1 cellular context compared by ENCODE assay signal in the genomic region with DNA sequence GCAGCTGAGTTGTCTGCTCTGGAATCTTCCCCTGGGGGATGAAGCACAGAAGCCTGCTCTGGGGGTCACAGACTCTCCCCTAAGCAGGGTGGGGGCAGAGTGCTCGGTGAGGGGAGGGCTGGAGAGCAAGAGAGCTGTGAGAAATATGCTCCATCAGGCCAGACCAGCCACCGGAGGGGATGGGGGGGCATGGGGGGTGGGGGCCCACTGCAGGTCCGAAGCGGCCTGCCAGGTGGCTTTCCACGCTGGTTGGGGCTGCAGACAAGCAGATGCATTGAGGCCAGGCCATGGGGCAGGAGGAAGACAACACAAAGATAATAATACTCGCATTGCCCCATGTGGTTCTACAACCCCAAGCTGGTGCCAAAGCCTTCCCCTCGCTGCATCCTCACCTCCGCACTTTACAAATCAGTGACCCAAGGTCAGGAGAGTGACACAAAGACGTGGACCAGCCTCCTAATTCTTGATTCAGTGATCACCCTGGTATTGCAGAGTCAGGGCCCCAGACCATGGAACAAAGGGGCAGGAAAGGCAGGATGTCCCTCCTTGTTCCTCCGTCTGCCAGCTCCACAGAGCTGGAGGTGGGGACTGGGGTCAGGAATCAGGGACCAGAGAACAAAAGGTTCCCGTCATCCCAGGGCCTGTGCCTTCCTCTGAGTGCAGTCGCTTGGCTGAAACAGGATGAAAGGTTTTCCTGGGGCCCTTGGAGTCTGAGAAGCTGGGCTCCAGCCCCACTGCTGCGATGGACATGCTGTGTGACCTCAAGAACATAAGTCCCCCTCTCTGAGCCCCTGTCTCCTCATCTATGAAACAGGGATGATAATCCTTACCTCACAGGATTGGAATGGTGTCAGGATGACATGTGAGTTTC.
TF ChIP-seq lines count a peak whose summit lies in the region.

No MANE protein-coding gene starts in this region.

TF ChIP-seq in endothelial cell of umbilical vein, 7 proteins besides CTCF, POLR2A, EP300 and RAD21:
- TF ChIP-seq POLR2AphosphoS5 (IDR thresholded peaks at IDR 0.05; ENCODE audit: insufficient read depth, low read depth, low read length): no peak
- no peak for TF ChIP-seq FOS (IDR thresholded peaks at IDR 0.05; ENCODE audit: borderline replicate concordance, insufficient read depth, low read length)
